ENCODE assay signal across 22 cellular contexts in the genomic region with DNA sequence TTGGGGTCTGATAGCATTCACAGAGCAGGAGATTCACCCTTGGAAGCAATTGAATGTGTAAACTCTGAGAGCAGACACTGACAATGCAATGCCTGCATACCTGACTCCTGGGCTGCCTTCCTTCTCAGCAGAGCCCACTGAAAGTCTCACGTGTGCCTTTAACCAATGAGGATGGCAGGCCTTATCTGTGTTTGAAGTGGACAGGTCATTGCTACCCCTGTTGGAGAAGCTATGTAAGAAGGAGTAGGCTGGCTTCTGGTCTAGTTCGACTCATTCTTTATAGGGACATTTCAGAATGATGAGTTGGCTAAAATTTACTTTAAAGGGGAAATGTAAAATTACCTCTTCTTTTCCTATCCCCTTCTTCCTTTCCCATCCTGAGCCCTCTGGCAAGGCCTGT.
DNase-seq lines count a peak whose midpoint lies in the region; ATAC-seq, FAIRE-seq and TF ChIP-seq lines count a peak whose summit lies in the region.
"Had no signal": no experiment of that assay in that cellular context is flagged by ENCODE, and none has a peak within 500 bp of the region (broad histone marks: within the 10 kb centered on the region; RNA-seq: fewer than 3 reads in every experiment).

No MANE protein-coding gene starts in this region.

- H3K79me1 ChIP-seq in mesendoderm (ENCODE audit: low read length), result no peaks in the 10 kb centered on the region

- no peak overlapping the region for H4K5ac ChIP-seq in mesendoderm (ENCODE audit: low read length)

- peaks cover 6% of the 10 kb centered on the region for H3K27me3 Mint-ChIP-seq in glutamatergic neuron (ENCODE audit: unreplicated experiment)

- H3K23ac ChIP-seq in mesendoderm (ENCODE audit: low read length), result no peak overlapping the region

- POLR2A ChIA-PET in HCT116 (lab: Charles Lee) (interaction anchor here (0.8 to 1.5 kb wide), 3 partner anchors 8 to 70 kb away, joined by 3 to 5 read pairs (median 3); no protein-coding TSS in a partner anchor), GM12878 (lab: Charles Lee) (no interaction called here), A673 (lab: Charles Lee; ENCODE audit: low non-redundant PET) (no interaction called here)

- FAIRE-seq in GM12878 (lab: Jason Lieb, UNC), result no peak
- FAIRE-seq: GM18507, GM19239, H1 had no signal

- TF ChIP-seq CTCF in mammary epithelial cell (conservative IDR thresholded peaks at IDR 0.05 in 1 of 2, IDR thresholded peaks at IDR 0.05 in 1 of 2; ENCODE audit: extremely low read depth in 1 of 2, insufficient read depth in 1 of 2, low read depth in 1 of 2, low read length in 2 of 2), result no peak
- no peak for TF ChIP-seq CTCF in breast epithelium (IDR thresholded peaks at IDR 0.05)
- no peak for TF ChIP-seq CTCF in HCT116 (IDR thresholded peaks at IDR 0.05 in 2 of 3, conservative IDR thresholded peaks at IDR 0.05 in 1 of 3; ENCODE audit: borderline replicate concordance in 1 of 3, insufficient read depth in 1 of 3, low read depth in 2 of 3, low read length in 2 of 3)
- TF ChIP-seq CTCF in GM12878 (IDR thresholded peaks at IDR 0.05 in 2 of 3, conservative IDR thresholded peaks at IDR 0.05 in 1 of 3; ENCODE audit: control insufficient read depth in 2 of 3, extremely low read depth in 1 of 3, insufficient read depth in 1 of 3, low read depth in 3 of 3, low read length in 3 of 3), result no peak
- no peak for TF ChIP-seq CTCF in A673 (conservative IDR thresholded peaks at IDR 0.05; ENCODE audit: low read depth, low read length)
- TF ChIP-seq CTCF in glutamatergic neuron (IDR thresholded peaks at IDR 0.05; ENCODE audit: partially characterized antibody, unreplicated experiment), result no peak
- TF ChIP-seq CTCF in uterus (IDR thresholded peaks at IDR 0.05), result no peak

- intact Hi-C loops in mammary epithelial cell (cut with micrococcal nuclease), result loop anchor here (5.0 kb wide), 1 partner anchor 211 kb away; no protein-coding TSS in a partner anchor
- intact Hi-C loops in breast epithelium (cut with DNase I; ENCODE audit: low total_unique reads), result no loop called here
- intact Hi-C loops in HCT116 (cut with micrococcal nuclease), result no loop called here
- intact Hi-C loops in GM12878 (cut with micrococcal nuclease; ENCODE audit: unreplicated experiment), result no loop called here
- intact Hi-C loops in A673 (cut with micrococcal nuclease; ENCODE audit: unreplicated experiment), result no loop called here
- intact Hi-C loops in uterus (cut with DNase I; ENCODE audit: low total_unique reads), result no loop called here

- no peaks in the 10 kb centered on the region for H3K4me1 ChIP-seq in mammary epithelial cell (ENCODE audit: insufficient read depth, low read length)
- H3K4me1 ChIP-seq in breast epithelium, result no peaks in the 10 kb centered on the region
- H3K4me1 ChIP-seq in HCT116 (ENCODE audit: control insufficient read depth in 1 of 2, insufficient read depth in 2 of 2, low read length in 2 of 2), result peaks cover under 1 to 19% of the 10 kb centered on the region in 2 experiments; a peak in 3 of 4 replicates
- H3K4me1 ChIP-seq in GM12878 (ENCODE audit: control insufficient read depth, insufficient read depth, low read length), result no peaks in the 10 kb centered on the region
- no peaks in the 10 kb centered on the region for H3K4me1 ChIP-seq in mesendoderm (ENCODE audit: control insufficient read depth, low read depth, low read length)
- no peaks in the 10 kb centered on the region for H3K4me1 ChIP-seq in A673 (ENCODE audit: insufficient read depth, low read length, poor library complexity, severe bottlenecking)
- no peaks in the 10 kb centered on the region for H3K4me1 ChIP-seq in uterus
- H3K4me1 ChIP-seq: HAP-1 had no signal

- H2BK15ac ChIP-seq in mesendoderm (replicated peaks; ENCODE audit: low read depth), result no peak overlapping the region

- H4K20me1 ChIP-seq in mammary epithelial cell (ENCODE audit: insufficient read depth, low read length) (no peaks in the 10 kb centered on the region), HCT116 (ENCODE audit: insufficient read depth) (no peaks in the 10 kb centered on the region), GM12878 (ENCODE audit: control insufficient read depth, insufficient read depth) (no peaks in the 10 kb centered on the region)

- H3K4me3 Mint-ChIP-seq in glutamatergic neuron (ENCODE audit: unreplicated experiment), result no peak overlapping the region
- H3K4me3 Mint-ChIP-seq: CD4-positive, alpha-beta memory T cell; HFFc6 had no signal

- no peak overlapping the region for H3K4me3 ChIP-seq in mammary epithelial cell (replicated peaks in 1 of 3; ENCODE audit: insufficient read depth in 1 of 3, low read depth in 2 of 3, low read length in 3 of 3)
- no peak overlapping the region for H3K4me3 ChIP-seq in breast epithelium
- no peak overlapping the region for H3K4me3 ChIP-seq in HCT116 (replicated peaks in 1 of 2; ENCODE audit: low read depth in 1 of 2, low read length in 2 of 2)
- H3K4me3 ChIP-seq in GM12878, result no peak overlapping the region
- H3K4me3 ChIP-seq in mesendoderm (ENCODE audit: low read length), result no peak overlapping the region
- H3K4me3 ChIP-seq in A673 (ENCODE audit: low read depth, low read length, poor library complexity, severe bottlenecking), result no peak overlapping the region
- H3K4me3 ChIP-seq in uterus, result no peak overlapping the region
- H3K4me3 ChIP-seq: HAP-1 had no signal

- H3K18ac ChIP-seq in mesendoderm (ENCODE audit: low read length), result no peak overlapping the region

- H2BK120ac ChIP-seq in mesendoderm (ENCODE audit: low read depth, low read length), result no peak overlapping the region

- CTCF ChIA-PET in mammary epithelial cell (lab: Charles Lee; ENCODE audit: low non-redundant PET), result no interaction called here
- CTCF ChIA-PET in HCT116 (lab: Charles Lee), result interaction anchor here (2.0 kb wide), 1 partner anchor 87 kb away, joined by 5 read pairs; no protein-coding TSS in a partner anchor
- CTCF ChIA-PET in GM12878 (lab: Yijun Ruan, JAX), result interaction anchor here (0.5 to 2.2 kb wide), 3 partner anchors 87 to 897 kb away, joined by 3 to 9 read pairs (median 8); no protein-coding TSS in a partner anchor
- CTCF ChIA-PET in A673 (lab: Charles Lee), result no interaction called here

- in situ Hi-C loops in mammary epithelial cell (cut with MboI; ENCODE audit: low sequenced_read_pairs in 2 of 2), result no loop called here
- in situ Hi-C loops in GM12878 (cut with MboI), result no loop called here

- no peak for ATAC-seq in HCT116
- ATAC-seq in GM12878, result no peak

- H3K4me2 ChIP-seq in mammary epithelial cell (ENCODE audit: insufficient read depth, low read depth, low read length) (no peak overlapping the region), HCT116 (ENCODE audit: low read length) (no peak overlapping the region), GM12878 (ENCODE audit: control insufficient read depth, insufficient read depth) (no peak overlapping the region), mesendoderm (ENCODE audit: low read length) (no peak overlapping the region)
- H3K4me2 ChIP-seq: KMS-11 had no signal

- H3K27me3 ChIP-seq in mammary epithelial cell (ENCODE audit: insufficient read depth, low read length) (no peaks in the 10 kb centered on the region), breast epithelium (no peaks in the 10 kb centered on the region), HCT116 (ENCODE audit: insufficient read depth, low read length) (no peaks in the 10 kb centered on the region), GM12878 (replicated peaks in 1 of 2; ENCODE audit: control insufficient read depth in 2 of 2, insufficient read depth in 2 of 2, low read length in 1 of 2) (no peaks in the 10 kb centered on the region), mesendoderm (ENCODE audit: insufficient read depth, low read length, poor library complexity) (no peaks in the 10 kb centered on the region), A673 (replicated peaks; ENCODE audit: insufficient read depth, low read depth, low read length, poor library complexity) (no peaks in the 10 kb centered on the region), uterus (no peaks in the 10 kb centered on the region)
- H3K27me3 ChIP-seq: BE2C had no signal

- 92% methylated on average over 2 of the region's 2 CpGs for WGBS in mammary epithelial cell (ENCODE audit: low coverage, missing lambda C conversion rate)
- WGBS in GM12878 (ENCODE audit: insufficient coverage, insufficient replicate concordance, low lambda C conversion rate, missing lambda C conversion rate), result 90% methylated on average over 2 of the region's 2 CpGs
- WGBS in mesendoderm (ENCODE audit: extremely low coverage, insufficient coverage, low lambda C conversion rate), result no CpG with 5 or more reads among the region's 2 CpGs

- TF ChIP-seq EP300 in GM12878 (IDR thresholded peaks at IDR 0.05; ENCODE audit: borderline replicate concordance in 1 of 2, control insufficient read depth in 1 of 2, low read depth in 2 of 2, low read length in 2 of 2), result no peak

- SMC1A ChIA-PET in GM12878 (lab: Charles Lee; ENCODE audit: uncharacterized antibody, unreplicated experiment), result interaction anchor here (1.4 to 1.5 kb wide), 2 partner anchors 13 to 81 kb away, joined by 3 to 5 read pairs; no protein-coding TSS in a partner anchor

- no peak overlapping the region for H2BK5ac ChIP-seq in mesendoderm (ENCODE audit: low read length)

- DNase-seq in mammary epithelial cell, result no peak
- no peak for DNase-seq in breast epithelium (ENCODE audit: low spot score in 2 of 2)
- no peak for DNase-seq in HCT116 (ENCODE audit: low read depth, low spot score)
- DNase-seq in GM12878 (ENCODE audit: low read depth, low spot score), result no peak
- peak; percentile 40 for DNase-seq in mesendoderm
- DNase-seq in A673 (ENCODE audit: low spot score), result no peak
- DNase-seq in glutamatergic neuron, result no peak
- no peak for DNase-seq in uterus
- DNase-seq: ACHN; BE2C; CD4-positive, alpha-beta memory T cell; GF-D8; HFFc6 had no signal

- H3K9me3 ChIP-seq in mammary epithelial cell (replicated peaks; ENCODE audit: insufficient read depth, low read length) (no peaks in the 10 kb centered on the region), breast epithelium (no peaks in the 10 kb centered on the region), HCT116 (ENCODE audit: control insufficient read depth in 1 of 2, insufficient read depth in 1 of 2, low read depth in 1 of 2, low read length in 2 of 2) (no peaks in the 10 kb centered on the region; a peak in 1 of 4 replicates), GM12878 (replicated peaks; ENCODE audit: control insufficient read depth, insufficient read depth, low read length) (no peaks in the 10 kb centered on the region), A673 (ENCODE audit: low read depth, low read length, poor library complexity, severe bottlenecking) (no peaks in the 10 kb centered on the region), uterus (no peaks in the 10 kb centered on the region)
- H3K9me3 ChIP-seq: BE2C, HAP-1 had no signal

- H3K9me3 Mint-ChIP-seq in glutamatergic neuron (ENCODE audit: unreplicated experiment), result no peaks in the 10 kb centered on the region
- H3K9me3 Mint-ChIP-seq: CD4-positive, alpha-beta memory T cell; HFFc6 had no signal

- TF ChIP-seq POLR2A in breast epithelium (IDR thresholded peaks at IDR 0.05) (no peak), HCT116 (IDR thresholded peaks at IDR 0.05; ENCODE audit: borderline replicate concordance, extremely low read depth, insufficient read depth, insufficient read length) (no peak), GM12878 (IDR thresholded peaks at IDR 0.05; ENCODE audit: low read depth, low read length) (no peak), uterus (IDR thresholded peaks at IDR 0.05) (no peak)

- H2AK5ac ChIP-seq in mesendoderm (ENCODE audit: low read length), result no peak overlapping the region

- H3K9ac ChIP-seq in mammary epithelial cell (ENCODE audit: insufficient read depth, low read length) (no peak overlapping the region), HCT116 (ENCODE audit: low read length) (no peak overlapping the region), GM12878 (ENCODE audit: control insufficient read depth, insufficient read depth, low read length) (no peak overlapping the region), mesendoderm (ENCODE audit: low read length) (no peak overlapping the region)
- H3K9ac ChIP-seq: KMS-11 had no signal

- H2AFZ ChIP-seq in mammary epithelial cell (ENCODE audit: low read depth, low read length), result no peak overlapping the region
- H2AFZ ChIP-seq in HCT116 (ENCODE audit: low read depth, low read length, poor library complexity, severe bottlenecking), result no peak overlapping the region
- H2AFZ ChIP-seq in GM12878 (ENCODE audit: control insufficient read depth, low read depth, low read length), result no peak overlapping the region

- BruUV-seq in mammary epithelial cell (replicated peaks; lab: Mats Ljungman, UMichigan) (TSS peak; percentile 46), HCT116 (replicated peaks; lab: Mats Ljungman, UMichigan) (TSS peak; percentile 49), GM12878 (replicated peaks; lab: Mats Ljungman, UMichigan) (TSS peak; percentile 68), A673 (replicated peaks; lab: Mats Ljungman, UMichigan) (no TSS peak)

- no peak overlapping the region for H3K27ac Mint-ChIP-seq in glutamatergic neuron (ENCODE audit: unreplicated experiment)
- H3K27ac Mint-ChIP-seq: CD4-positive, alpha-beta memory T cell; HFFc6; IgD-negative memory B cell had no signal

- no peak overlapping the region for H4K8ac ChIP-seq in mesendoderm (ENCODE audit: low read depth, low read length)

- no peaks in the 10 kb centered on the region for H3K79me2 ChIP-seq in mammary epithelial cell (ENCODE audit: insufficient read depth, low read length)
- no peaks in the 10 kb centered on the region for H3K79me2 ChIP-seq in HCT116 (ENCODE audit: insufficient read depth, low read length)
- H3K79me2 ChIP-seq in GM12878 (ENCODE audit: control insufficient read depth, insufficient read depth, low read length), result no peaks in the 10 kb centered on the region
- H3K79me2 ChIP-seq in mesendoderm (ENCODE audit: control insufficient read depth, insufficient read depth, low read length), result no peaks in the 10 kb centered on the region

- H3K56ac ChIP-seq in mesendoderm (ENCODE audit: low read length), result no peak overlapping the region

- H3K4me1 Mint-ChIP-seq in glutamatergic neuron (ENCODE audit: low read depth, unreplicated experiment), result no peaks in the 10 kb centered on the region
- H3K4me1 Mint-ChIP-seq: CD4-positive, alpha-beta memory T cell; IgD-negative memory B cell had no signal

- dilution Hi-C loops in mammary epithelial cell (cut with HindIII; ENCODE audit: low sequenced_read_pairs), result no loop called here

- no peak for TF ChIP-seq RAD21 in HCT116 (IDR thresholded peaks at IDR 0.05; ENCODE audit: low read depth)
- no peak for TF ChIP-seq RAD21 in GM12878 (IDR thresholded peaks at IDR 0.05; ENCODE audit: insufficient read depth, low read depth, low read length)

- RAD21 ChIA-PET in HCT116 (lab: Charles Lee; ENCODE audit: low non-redundant PET in 1 of 2, low total read pairs in 2 of 2, uncharacterized antibody in 2 of 2, unreplicated experiment in 2 of 2), result no interaction called here
- RAD21 ChIA-PET in GM12878 (lab: Charles Lee; ENCODE audit: unreplicated experiment), result interaction anchor here (2.0 kb wide), 1 partner anchor 81 kb away, joined by 4 read pairs; no protein-coding TSS in a partner anchor

- no peaks in the 10 kb centered on the region for H3K36me3 Mint-ChIP-seq in glutamatergic neuron (ENCODE audit: unreplicated experiment)

- H3K36me3 ChIP-seq in mammary epithelial cell (ENCODE audit: insufficient read depth, low read length) (no peaks in the 10 kb centered on the region), breast epithelium (no peaks in the 10 kb centered on the region), HCT116 (ENCODE audit: control insufficient read depth in 1 of 2, insufficient read depth in 2 of 2, low read length in 2 of 2) (no peaks in the 10 kb centered on the region), GM12878 (ENCODE audit: control insufficient read depth in 2 of 2, insufficient read depth in 2 of 2, low read length in 1 of 2) (no peaks in the 10 kb centered on the region; a peak in 1 of 4 replicates), mesendoderm (ENCODE audit: control insufficient read depth, insufficient read depth, low read length) (no peaks in the 10 kb centered on the region), A673 (ENCODE audit: insufficient read depth, low read length, poor library complexity, severe bottlenecking) (no peaks in the 10 kb centered on the region), uterus (no peaks in the 10 kb centered on the region)
- H3K36me3 ChIP-seq: BE2C, HAP-1 had no signal

- no peak overlapping the region for H3K4ac ChIP-seq in mesendoderm (ENCODE audit: low read depth, low read length)

- H3K9me2 ChIP-seq in HCT116 (ENCODE audit: insufficient read depth), result no peaks in the 10 kb centered on the region

- H3K27ac ChIP-seq in mammary epithelial cell (ENCODE audit: insufficient read depth, low read depth, low read length) (no peak overlapping the region), breast epithelium (no peak overlapping the region), HCT116 (ENCODE audit: low read depth, low read length) (no peak overlapping the region), GM12878 (ENCODE audit: control insufficient read depth, insufficient read depth) (no peak overlapping the region), mesendoderm (ENCODE audit: low read depth, low read length) (no peak overlapping the region), A673 (ENCODE audit: low read depth, low read length, poor library complexity, severe bottlenecking) (no peak overlapping the region), uterus (no peak overlapping the region)
- H3K27ac ChIP-seq: 22Rv1, C4-2B, HL-60, KMS-11 had no signal

Comparison
In these comparisons a context has a peak if more than half of its experiments do, and no peak if none do; other contexts are left out.
1. CTCF ChIA-PET loops: an anchor here in HCT116 (2.0 kb wide) and GM12878 (0.5 to 2.2 kb wide); none called in mammary epithelial cell and A673.